ENCODE assay signal across 8 cellular contexts in the genomic region with DNA sequence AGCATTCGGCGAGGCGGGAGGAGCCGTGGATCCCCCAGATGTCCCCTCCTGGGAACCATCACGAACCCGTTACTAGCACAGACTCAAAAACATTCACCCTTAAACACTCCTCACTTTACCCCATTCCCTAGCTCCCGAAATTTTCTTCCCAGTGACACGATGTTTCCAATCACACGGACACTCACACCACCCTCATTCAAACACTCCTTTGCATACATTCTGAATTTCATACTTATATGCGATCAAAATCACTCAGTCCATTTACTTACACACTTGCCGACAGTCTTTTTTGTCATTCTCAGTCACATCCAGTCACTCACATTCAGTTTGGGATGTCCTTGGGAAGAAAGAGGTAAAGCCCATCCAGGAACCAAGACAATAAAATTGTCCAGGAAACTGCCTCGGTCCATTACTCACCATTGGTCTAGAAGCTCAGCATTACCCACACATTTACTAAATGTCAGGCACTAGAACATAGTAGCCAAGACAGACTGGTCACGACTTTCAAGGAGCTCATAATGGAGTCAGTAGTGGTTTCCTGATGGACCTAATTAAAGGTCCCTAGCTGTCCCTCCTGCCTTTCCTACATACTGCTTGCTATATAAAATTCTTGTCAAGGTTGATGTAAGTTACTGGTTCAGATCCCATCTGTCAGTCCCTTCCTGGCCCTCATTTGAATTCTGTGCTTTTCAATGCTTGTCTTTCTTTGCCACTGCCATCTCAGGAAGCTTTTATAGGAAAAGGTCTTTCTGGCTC. TPM values are rescaled to one million over a fixed set of nuclear protein-coding genes. Genes with fewer than 3 reads are reported as not detected.
DNase-seq lines count a peak whose midpoint lies in the region; ATAC-seq and TF ChIP-seq lines count a peak whose summit lies in the region.

No MANE protein-coding gene starts in this region.

- H3K79me2 ChIP-seq in mesendoderm (ENCODE audit: control insufficient read depth, insufficient read depth, low read length), result peaks cover 5% of the 10 kb centered on the region

- peak overlapping the region; percentile 90 for H3K4me2 ChIP-seq in mesendoderm (ENCODE audit: low read length)

- H3K36me3 ChIP-seq in body of pancreas (replicated peaks in 1 of 2; ENCODE audit: insufficient read depth in 1 of 2, low read depth in 2 of 2) (no peaks in the 10 kb centered on the region), mesendoderm (ENCODE audit: control insufficient read depth, insufficient read depth, low read length) (peaks cover 3% of the 10 kb centered on the region)

- H3K79me1 ChIP-seq in mesendoderm (ENCODE audit: low read length), result peaks cover 12% of the 10 kb centered on the region

- H2BK120ac ChIP-seq in mesendoderm (ENCODE audit: low read depth, low read length), result no peak overlapping the region

- peak overlapping the region; percentile 26 to 41 for H3K4me3 ChIP-seq in body of pancreas
- H3K4me3 ChIP-seq in mesendoderm (ENCODE audit: low read length), result peak overlapping the region; percentile 97

- peak overlapping the region; percentile 46 for H3K4ac ChIP-seq in mesendoderm (ENCODE audit: low read depth, low read length)

- no peak overlapping the region for H3K23ac ChIP-seq in mesendoderm (ENCODE audit: low read length)

- no peaks in the 10 kb centered on the region for H3K9me3 ChIP-seq in body of pancreas

- H4K5ac ChIP-seq in mesendoderm (ENCODE audit: low read length), result peak overlapping the region; percentile 59

- H3K27ac ChIP-seq in body of pancreas (peak overlapping the region; percentile 87 to 93 (median 90)), mesendoderm (ENCODE audit: low read depth, low read length) (no peak overlapping the region)

- H2AK5ac ChIP-seq in mesendoderm (ENCODE audit: low read length), result peak overlapping the region; percentile 79

- peak overlapping the region; percentile 93 for H2BK5ac ChIP-seq in mesendoderm (ENCODE audit: low read length)

- TF ChIP-seq POLR2A in body of pancreas (IDR thresholded peaks at IDR 0.05), result no peak

- H3K18ac ChIP-seq in mesendoderm (ENCODE audit: low read length), result peak overlapping the region; percentile 7

- H3K56ac ChIP-seq in mesendoderm (ENCODE audit: low read length), result peak overlapping the region; percentile 98

- H2BK15ac ChIP-seq in mesendoderm (replicated peaks; ENCODE audit: low read depth), result no peak overlapping the region

- DNase-seq in Daoy (ENCODE audit: low read depth), result peak; percentile 37
- no peak for DNase-seq in body of pancreas
- no peak for DNase-seq in mesendoderm
- no peak for DNase-seq in iPS-NIHi7 (ENCODE audit: extremely low spot score)

- H3K4me1 ChIP-seq in body of pancreas, result peaks cover 36% of the 10 kb centered on the region
- H3K4me1 ChIP-seq in mesendoderm (ENCODE audit: control insufficient read depth, low read depth, low read length), result peaks cover 14% of the 10 kb centered on the region

- ATAC-seq in HG03520 (IDR thresholded peaks at IDR 0.05; ENCODE audit: unreplicated experiment), result peak; percentile 1
- no peak for ATAC-seq in body of pancreas
- ATAC-seq in activated CD4-positive, CD25-positive, alpha-beta regulatory T cell treated with anti-CD3 and anti-CD28 coated beads, Interleukin-2, amount 50 U/mL, for 24 hours, result no peak
- no peak for ATAC-seq in GM21526 (IDR thresholded peaks at IDR 0.05; ENCODE audit: low FRiP score, unreplicated experiment)
- no peak for ATAC-seq in HG02870 (IDR thresholded peaks at IDR 0.05; ENCODE audit: unreplicated experiment)

- H4K8ac ChIP-seq in mesendoderm (ENCODE audit: low read depth, low read length), result no peak overlapping the region

- no peak for TF ChIP-seq CTCF in body of pancreas (IDR thresholded peaks at IDR 0.05)

- WGBS in body of pancreas, 2 donors, result 1 to 2% methylated on average over 13 of the region's 13 CpGs
- WGBS in mesendoderm (ENCODE audit: extremely low coverage, insufficient coverage, low lambda C conversion rate), result no CpG with 5 or more reads among the region's 13 CpGs

- peak overlapping the region; percentile 98 for H3K9ac ChIP-seq in mesendoderm (ENCODE audit: low read length)

- intact Hi-C loops in body of pancreas (cut with DNase I), result loop anchor here (10.0 kb wide), 1 partner anchor 80 kb away; a partner anchor contains a TSS

- H3K27me3 ChIP-seq in body of pancreas (no peaks in the 10 kb centered on the region), mesendoderm (ENCODE audit: insufficient read depth, low read length, poor library complexity) (no peaks in the 10 kb centered on the region)

RNA-seq across cellular contexts. Expression of a gene that starts 0.6 kb away (rescaled TPM):
- total RNA-seq in Daoy (2014; rRNA removed; shearing (Covaris generic)), result 17.8 and 23.5 TPM in 2 replicates
- 10 to 100 TPM; 18.5 to 39.4 TPM for total RNA-seq in body of pancreas
- 96.0 TPM for polyA plus RNA-seq in mesendoderm (2013, experiment 1 of 2)
- polyA plus RNA-seq in mesendoderm (2013, experiment 2 of 2), result 90.8 TPM

RNA-seq across cellular contexts. Expression of a gene that starts 0.8 kb away (rescaled TPM):
- total RNA-seq in Daoy (2014; rRNA removed; shearing (Covaris generic)), result 10.7 and 15.9 TPM in 2 replicates
- total RNA-seq in body of pancreas, result 10 to 100 TPM; 27.0 to 28.3 TPM
- polyA plus RNA-seq in mesendoderm (2013, experiment 1 of 2), result 5.6 TPM
- 4.8 TPM for polyA plus RNA-seq in mesendoderm (2013, experiment 2 of 2)

RNA-seq across cellular contexts. Expression of a gene that starts 7.9 kb away (rescaled TPM):
- total RNA-seq in Daoy (2014; rRNA removed; shearing (Covaris generic)), result 59.0 and 60.4 TPM in 2 replicates
- 10 to 100 TPM; 10.9 to 12.5 TPM for total RNA-seq in body of pancreas
- 33.0 TPM for polyA plus RNA-seq in mesendoderm (2013, experiment 1 of 2)
- 33.3 TPM for polyA plus RNA-seq in mesendoderm (2013, experiment 2 of 2)

RNA-seq across cellular contexts. Expression of a gene that starts 17.7 kb away (rescaled TPM):
- not detected in 2 replicates for total RNA-seq in Daoy (2014; rRNA removed; shearing (Covaris generic))
- 1 to 10 TPM in 1 of 2 donors, not detected in 1; 7.3 TPM for total RNA-seq in body of pancreas
- polyA plus RNA-seq in mesendoderm (2013, experiment 1 of 2), result 13.5 TPM
- polyA plus RNA-seq in mesendoderm (2013, experiment 2 of 2), result 13.7 TPM
